In the genomic region with DNA sequence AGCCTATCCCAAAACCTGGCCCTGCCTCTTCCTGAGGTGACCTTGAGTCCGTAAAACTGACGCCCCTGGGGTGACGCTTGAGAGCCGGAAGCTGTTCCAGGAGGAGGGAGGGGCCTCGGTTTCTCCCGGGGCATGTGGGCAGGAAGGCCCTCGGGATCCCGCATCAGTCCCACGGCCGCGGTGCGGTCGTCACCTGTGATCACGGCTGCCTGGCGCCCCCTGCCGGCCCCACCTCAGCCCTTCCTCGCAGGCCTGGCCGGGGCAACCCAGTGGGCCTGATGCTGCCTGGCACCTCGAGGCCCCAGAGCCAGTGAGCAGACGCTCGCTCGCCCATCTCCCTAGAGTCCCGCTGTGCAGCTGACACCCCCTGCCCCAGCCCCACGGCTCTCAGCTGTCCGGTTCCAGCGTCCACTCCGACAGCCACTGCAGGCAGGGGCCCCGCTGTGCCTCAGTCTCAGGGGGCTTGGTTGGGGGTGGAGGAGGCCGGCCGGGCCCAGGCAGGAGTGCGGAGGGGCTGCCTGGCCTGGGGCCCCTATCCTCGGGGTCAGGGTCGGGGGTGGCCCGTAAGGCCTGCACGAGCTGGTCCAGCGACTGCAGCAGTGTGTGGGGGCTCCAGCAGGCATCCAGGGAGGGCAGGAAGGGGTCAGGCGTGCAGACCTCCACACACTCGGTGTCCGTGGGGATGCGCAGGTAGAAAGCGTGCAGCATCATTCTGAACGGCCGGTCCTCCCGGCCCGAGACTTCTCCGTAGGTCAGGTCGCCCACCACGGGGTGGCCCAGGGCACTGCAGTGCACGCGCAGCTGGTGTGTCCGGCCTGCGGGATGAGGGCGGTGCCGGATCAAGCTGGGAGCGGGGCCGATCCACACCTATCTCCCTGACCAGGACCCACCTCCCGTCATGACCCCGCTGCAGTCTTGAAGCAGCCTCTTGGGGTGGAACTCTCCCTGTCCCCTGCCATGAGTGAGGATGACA, we compare ENCODE assay signal across 8 cellular contexts. TPM values are rescaled to one million over a fixed set of nuclear protein-coding genes. Genes with fewer than 3 reads are reported as not detected.
DNase-seq lines count a peak whose midpoint lies in the region; ATAC-seq and TF ChIP-seq lines count a peak whose summit lies in the region.

No MANE protein-coding gene starts in this region.

- H3K27ac Mint-ChIP-seq in natural killer cell, result no peak overlapping the region

- TF ChIP-seq POLR2A in erythroblast (IDR thresholded peaks at IDR 0.05; ENCODE audit: low read length), result no peak

- peak; percentile 6 for DNase-seq in GDM1 (lab: John Stamatoyannopoulos, UW)
- peak; percentile 11 for DNase-seq in NCI-H748 treated with DMSO at 0.1 percent for 48 hours (lab: John Stamatoyannopoulos, UW)
- peak; percentile 69 for DNase-seq in activated T-cell treated with anti-CD3 and anti-CD28 coated beads for 4 hours
- peak; percentile 73 to 84 for DNase-seq in erythroblast (lab: John Stamatoyannopoulos, UW)
- DNase-seq in natural killer cell, result peak; percentile 64
- peak; percentile 62 for DNase-seq in stimulated activated naive CD4-positive, alpha-beta T cell treated with Interleukin-2 at 50 U/mL for 16 hours (lab: John Stamatoyannopoulos, UW)
- DNase-seq in NCI-H2029 (lab: John Stamatoyannopoulos, UW), result no peak

- H3K4me3 Mint-ChIP-seq in natural killer cell, result peak overlapping the region; percentile 65

- TF ChIP-seq CTCF in natural killer cell (IDR thresholded peaks at IDR 0.05), result peak; percentile 69

- peaks cover 0 to 9% of the 10 kb centered on the region in 2 donors for H3K4me1 Mint-ChIP-seq in natural killer cell

- H3K36me3 Mint-ChIP-seq in natural killer cell, result no peaks in the 10 kb centered on the region

- H3K9me3 Mint-ChIP-seq in natural killer cell, result no peaks in the 10 kb centered on the region

- intact Hi-C loops in natural killer cell (cut with micrococcal nuclease), result loop anchor here (2.0 kb wide), 1 partner anchor 75 kb away; no protein-coding TSS in a partner anchor

- ATAC-seq in natural killer cell (no peak), HG02885 (IDR thresholded peaks at IDR 0.05; ENCODE audit: poor library complexity, unreplicated experiment) (no peak)

- H3K27me3 Mint-ChIP-seq in natural killer cell (ENCODE audit: low read depth in 2 of 2), result no peaks in the 10 kb centered on the region

RNA-seq across cellular contexts. Expression of gene RPUSD1, which starts 2.3 kb away (rescaled TPM):
- 10 to 100 TPM; 20.8 to 31.7 (median 29.6) TPM for total RNA-seq in natural killer cell

RNA-seq across cellular contexts. Expression of gene CHTF18, which starts 2.6 kb away (rescaled TPM):
- 10 to 100 TPM; 26.7 to 52.4 (median 40.5) TPM for total RNA-seq in natural killer cell

RNA-seq across cellular contexts. Expression of gene GNG13, which starts 14.7 kb away (rescaled TPM):
- not detected for total RNA-seq in natural killer cell

RNA-seq across cellular contexts. Expression of gene MSLN, which starts 25.3 kb away (rescaled TPM):
- total RNA-seq in natural killer cell, result not detected

RNA-seq across cellular contexts. Expression of gene CIAO3, which starts 45.1 kb away (rescaled TPM):
- total RNA-seq in natural killer cell, result 10 to 100 TPM; 36.9 to 39.8 (median 37.5) TPM
